Comparison of ENCODE assay signal across 8 cellular contexts in the genomic region with DNA sequence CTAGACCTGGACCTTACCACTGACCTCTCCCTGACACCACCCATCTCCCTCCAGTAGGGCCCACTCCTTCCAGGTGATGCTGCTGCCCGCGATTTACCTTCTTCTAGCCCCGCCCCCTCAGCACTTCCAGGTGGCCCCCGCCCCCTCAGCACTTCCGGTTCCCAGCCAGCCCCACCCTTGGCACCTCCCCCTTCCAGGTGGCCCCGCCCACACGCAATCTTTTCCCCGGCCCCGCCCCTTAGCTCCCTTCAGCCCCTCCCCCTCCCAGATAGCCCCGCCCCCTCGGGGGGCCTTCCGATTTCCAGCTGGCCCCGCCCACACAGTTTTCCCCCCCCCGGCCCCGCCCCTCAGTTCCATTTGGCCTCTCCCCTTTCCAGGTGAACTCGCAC. TPM values are rescaled to one million over a fixed set of nuclear protein-coding genes. Genes with fewer than 3 reads are reported as not detected.
A peak's percentile ranks its signal among the peaks of the same experiment; 100 is the strongest.
DNase-seq lines count a peak whose midpoint lies in the region; ATAC-seq and TF ChIP-seq lines count a peak whose summit lies in the region.

No MANE protein-coding gene starts in this region.

- intact Hi-C loops in right cardiac atrium (cut with DNase I), result no loop called here

- H3K4me1 Mint-ChIP-seq in CD4-positive, CD25-positive, alpha-beta regulatory T cell, result peaks cover 5 to 37% (median 21%) of the 10 kb centered on the region in 4 donors

- H3K36me3 ChIP-seq in CD4-positive, CD25-positive, alpha-beta regulatory T cell (ENCODE audit: control insufficient read depth, insufficient read depth, low read length), result peaks cover 14% of the 10 kb centered on the region
- peaks cover 12% of the 10 kb centered on the region for H3K36me3 ChIP-seq in H7 (replicated peaks; ENCODE audit: control insufficient read depth, insufficient read depth, low read length)

- no peaks in the 10 kb centered on the region for H3K9me3 ChIP-seq in CD4-positive, CD25-positive, alpha-beta regulatory T cell (ENCODE audit: control insufficient read depth in 2 of 2, low read length in 2 of 2)
- no peaks in the 10 kb centered on the region for H3K9me3 ChIP-seq in right cardiac atrium (ENCODE audit: control insufficient read depth, low read length)

- ATAC-seq in CD4-positive, CD25-positive, alpha-beta regulatory T cell (ENCODE audit: low read depth in 2 of 2), result peak; percentile 46 to 57
- ATAC-seq in right cardiac atrium (peak; percentile 59 to 61), GM19395 (IDR thresholded peaks at IDR 0.05; ENCODE audit: unreplicated experiment) (no peak)

- H3K27ac ChIP-seq in CD4-positive, CD25-positive, alpha-beta regulatory T cell (ENCODE audit: insufficient read depth, low read length, poor library complexity, severe bottlenecking), result peak overlapping the region; percentile 94
- peak overlapping the region; percentile 69 for H3K27ac ChIP-seq in right cardiac atrium (ENCODE audit: low read length)

- TF ChIP-seq CTCF in retinal pigment epithelial cell (conservative IDR thresholded peaks at IDR 0.05; ENCODE audit: low read depth, low read length), result no peak

- H3K4me1 ChIP-seq in CD4-positive, CD25-positive, alpha-beta regulatory T cell (ENCODE audit: control insufficient read depth, insufficient read depth, low read length, poor library complexity, severe bottlenecking), result peaks cover 19% of the 10 kb centered on the region
- H3K4me1 ChIP-seq in right cardiac atrium (ENCODE audit: control insufficient read depth, insufficient read depth, low read length), result peaks cover 3% of the 10 kb centered on the region

- H3K27ac Mint-ChIP-seq in CD4-positive, CD25-positive, alpha-beta regulatory T cell, result peak overlapping the region; percentile 97 to 98 (median 98)

- no peaks in the 10 kb centered on the region for H3K27me3 Mint-ChIP-seq in CD4-positive, CD25-positive, alpha-beta regulatory T cell

- peaks cover 25% of the 10 kb centered on the region for H3K36me3 Mint-ChIP-seq in CD4-positive, CD25-positive, alpha-beta regulatory T cell

- no peaks in the 10 kb centered on the region for H3K27me3 ChIP-seq in CD4-positive, CD25-positive, alpha-beta regulatory T cell (ENCODE audit: control insufficient read depth, insufficient read depth, low read length)
- H3K27me3 ChIP-seq in H7 (ENCODE audit: control insufficient read depth, insufficient read depth, low read length), result no peaks in the 10 kb centered on the region
- no peaks in the 10 kb centered on the region for H3K27me3 ChIP-seq in right cardiac atrium (ENCODE audit: control insufficient read depth, insufficient read depth)

- H3K9me3 Mint-ChIP-seq in CD4-positive, CD25-positive, alpha-beta regulatory T cell, result no peaks in the 10 kb centered on the region

- H3K4me3 ChIP-seq in CD4-positive, CD25-positive, alpha-beta regulatory T cell (ENCODE audit: low read depth, low read length), result peak overlapping the region; percentile 82
- H3K4me3 ChIP-seq in H7 (ENCODE audit: insufficient read depth, low read depth, low read length) (peak overlapping the region; percentile 97), right cardiac atrium (ENCODE audit: low read length) (peak overlapping the region; percentile 83), retinal pigment epithelial cell (ENCODE audit: low read length) (peak overlapping the region; percentile 84)

- DNase-seq in CD4-positive, CD25-positive, alpha-beta regulatory T cell, result peak; percentile 85 to 90 (median 88)
- peak; percentile 98 for DNase-seq in H7
- peak; percentile 76 for DNase-seq in NCI-H1105 (lab: John Stamatoyannopoulos, UW)
- peak; percentile 77 to 95 (median 84) for DNase-seq in T-helper 2 cell
- DNase-seq in amniotic epithelial cell (ENCODE audit: low read depth), result peak; percentile 48
- peak; percentile 77 to 90 (median 85) for DNase-seq in right cardiac atrium
- DNase-seq in retinal pigment epithelial cell (ENCODE audit: low read depth), result no peak

- peak overlapping the region; percentile 95 to 98 (median 96) for H3K4me3 Mint-ChIP-seq in CD4-positive, CD25-positive, alpha-beta regulatory T cell

- 3% methylated on average over 16 of the region's 16 CpGs for WGBS in right cardiac atrium

RNA-seq across cellular contexts. Expression of a gene that starts 0.6 kb away (rescaled TPM):
- 68.2 TPM for total RNA-seq in CD4-positive, CD25-positive, alpha-beta regulatory T cell
- 10 to 100 TPM; 24.9 to 31.0 (median 27.7) TPM for polyA plus RNA-seq in CD4-positive, CD25-positive, alpha-beta regulatory T cell
- 90.7 and 100 TPM in 2 replicates for total RNA-seq in H7 (2014; rRNA removed; shearing (Covaris generic))
- total RNA-seq in right cardiac atrium, result 1 to 10 TPM; 3.8 to 8.4 (median 5.5) TPM
- 4.2 TPM for polyA plus RNA-seq in right cardiac atrium

RNA-seq across cellular contexts. Expression of a gene that starts 0.9 kb away (rescaled TPM):
- 5.0 TPM for total RNA-seq in CD4-positive, CD25-positive, alpha-beta regulatory T cell
- polyA plus RNA-seq in CD4-positive, CD25-positive, alpha-beta regulatory T cell, result 1 to 10 TPM in 1 of 4 donors, under 1 TPM in 3; 0.29 to 1.0 (median 0.63) TPM
- total RNA-seq in H7 (2014; rRNA removed; shearing (Covaris generic)), result 1.7 and 3.0 TPM in 2 replicates
- total RNA-seq in right cardiac atrium, result 1 to 10 TPM; 5.4 to 6.9 (median 6.5) TPM
- 5.7 TPM for polyA plus RNA-seq in right cardiac atrium

RNA-seq across cellular contexts. Expression of a gene that starts 59.0 kb away (rescaled TPM):
- 3.5 TPM for total RNA-seq in CD4-positive, CD25-positive, alpha-beta regulatory T cell
- polyA plus RNA-seq in CD4-positive, CD25-positive, alpha-beta regulatory T cell, result 1 to 10 TPM in 2 of 4 donors, under 1 TPM in 2; 0.59 to 2.7 (median 1.3) TPM
- not detected in 2 replicates for total RNA-seq in H7 (2014; rRNA removed; shearing (Covaris generic))
- 10 to 100 TPM; 24.7 to 39.6 (median 29.3) TPM for total RNA-seq in right cardiac atrium
- polyA plus RNA-seq in right cardiac atrium, result 30.1 TPM
